Comparison of ENCODE assay signal across 16 cellular contexts in genomic region chr20:54550776-54551396, GRCh38.
DNase-seq lines count a peak whose midpoint lies in the region; ATAC-seq, FAIRE-seq and TF ChIP-seq lines count a peak whose summit lies in the region.
"Had no signal": no experiment of that assay in that cellular context is flagged by ENCODE, and none has a peak within 500 bp of the region (broad histone marks: within the 10 kb centered on the region; RNA-seq: fewer than 3 reads in every experiment).

No MANE protein-coding gene starts in this region.

- H4K91ac ChIP-seq in IMR-90 (ENCODE audit: insufficient read depth, low read depth, low read length): no peak overlapping the region

- dilution Hi-C loops in IMR-90 (cut with HindIII; ENCODE audit: low sequenced_read_pairs, unreplicated experiment): no loop called here

- in situ Hi-C loops in IMR-90 (cut with MboI; ENCODE audit: low sequenced_read_pairs): no loop called here

- no peak for ATAC-seq in IMR-90 (ENCODE audit: low read depth)
- no peak for ATAC-seq in GM19324 (IDR thresholded peaks at IDR 0.05; ENCODE audit: low FRiP score, unreplicated experiment)
- ATAC-seq: GM12878 had no signal

- H3K9me1 ChIP-seq in IMR-90 (ENCODE audit: insufficient read depth, low read length): no peaks in the 10 kb centered on the region

- no peak overlapping the region for H2BK15ac ChIP-seq in IMR-90 (ENCODE audit: low read depth, low read length)

- no peak overlapping the region for H3K4ac ChIP-seq in IMR-90 (ENCODE audit: low read depth, low read length)

- no peak overlapping the region for H3K56ac ChIP-seq in IMR-90 (ENCODE audit: extremely low read depth, insufficient read depth, low read length)

- no peak overlapping the region for H3K4me3 Mint-ChIP-seq in chondrocyte (ENCODE audit: unreplicated experiment)

- no peaks in the 10 kb centered on the region for H3K36me3 Mint-ChIP-seq in chondrocyte (ENCODE audit: low read depth)

- no TSS peak for BruUV-seq in IMR-90 (replicated peaks; lab: Mats Ljungman, UMichigan)

- H4K8ac ChIP-seq in IMR-90 (ENCODE audit: low read depth in 2 of 2, low read length in 2 of 2): no peak overlapping the region

- H3K79me1 ChIP-seq in IMR-90 (ENCODE audit: low read depth in 1 of 2, low read length in 2 of 2): no peaks in the 10 kb centered on the region

- no peak for FAIRE-seq in GM19239 (lab: Jason Lieb, UNC)
- FAIRE-seq: GM12878, GM18507 had no signal

- intact Hi-C loops in IMR-90 (cut with micrococcal nuclease): no loop called here

- H3K18ac ChIP-seq in IMR-90 (ENCODE audit: low read depth, low read length): no peak overlapping the region

- TF ChIP-seq CTCF in IMR-90 (conservative IDR thresholded peaks at IDR 0.05; ENCODE audit: low read depth, low read length) (no peak), chondrocyte (IDR thresholded peaks at IDR 0.05) (no peak)

- no peak overlapping the region for H2AK9ac ChIP-seq in IMR-90 (replicated peaks; ENCODE audit: low read depth, low read length, poor library complexity)

- H3K23ac ChIP-seq in IMR-90 (ENCODE audit: low read depth, low read length): no peak overlapping the region

- no peaks in the 10 kb centered on the region for H4K20me1 ChIP-seq in IMR-90 (ENCODE audit: insufficient read depth, low read length)
- H4K20me1 ChIP-seq: BLaER1 treated with 17β-estradiol and CSF1 and Interleukin-3, amounts not matched to agents 10 nM and 100 nM had no signal

- peak overlapping the region; percentile 46 for H3K27ac Mint-ChIP-seq in chondrocyte (ENCODE audit: unreplicated experiment)

- H3K4me2 ChIP-seq in IMR-90 (ENCODE audit: low read depth, low read length): no peak overlapping the region
- H3K4me2 ChIP-seq: BLaER1 treated with 17β-estradiol and CSF1 and Interleukin-3, amounts not matched to agents 10 nM and 100 nM had no signal

- H2BK20ac ChIP-seq in IMR-90 (ENCODE audit: low read depth, low read length): no peak overlapping the region

- no peak overlapping the region for H3K9ac ChIP-seq in IMR-90 (ENCODE audit: low read depth, low read length)
- H3K9ac ChIP-seq: BLaER1 treated with 17β-estradiol and CSF1 and Interleukin-3, amounts not matched to agents 10 nM and 100 nM had no signal

- no peaks in the 10 kb centered on the region for H3K36me3 ChIP-seq in IMR-90 (ENCODE audit: control insufficient read depth, insufficient read depth, low read length)
- H3K36me3 ChIP-seq: BLaER1 treated with 17β-estradiol and CSF1 and Interleukin-3, amounts not matched to agents 10 nM and 100 nM had no signal

- peak; percentile 15 for DNase-seq in GM03348 (ENCODE audit: low spot score)
- DNase-seq in IMR-90: peak; percentile 40
- DNase-seq in chondrocyte (ENCODE audit: low spot score): no peak
- peak; percentile 11 for DNase-seq in iris pigment epithelial cell (ENCODE audit: low read depth)
- DNase-seq in DMS 273 (lab: John Stamatoyannopoulos, UW; ENCODE audit: unreplicated experiment): no peak
- no peak for DNase-seq in GM19239 (ENCODE audit: insufficient read length, low spot score)
- DNase-seq: HCEC 1CT, Kasumi-1, NCI-H1417 treated with DMSO at 0.1 percent for 48 hours, NCI-H2029, NCI-H524, SHP77 treated with DMSO at 0.1 percent for 48 hours had no signal

- no peak for TF ChIP-seq POLR2A in IMR-90 (IDR thresholded peaks at IDR 0.05; ENCODE audit: low read depth, low read length)

- H3K14ac ChIP-seq in IMR-90 (replicated peaks; ENCODE audit: low read depth, low read length): no peak overlapping the region

- H3K27me3 Mint-ChIP-seq in chondrocyte (ENCODE audit: low read depth): no peaks in the 10 kb centered on the region

- no peaks in the 10 kb centered on the region for H3K27me3 ChIP-seq in IMR-90 (ENCODE audit: control insufficient read depth, insufficient read depth, low read length)
- H3K27me3 ChIP-seq: BLaER1 treated with 17β-estradiol and CSF1 and Interleukin-3, amounts not matched to agents 10 nM and 100 nM had no signal

- H2BK5ac ChIP-seq in IMR-90 (ENCODE audit: low read depth, low read length, poor library complexity, severe bottlenecking): no peak overlapping the region

- H4K5ac ChIP-seq in IMR-90 (ENCODE audit: low read depth, low read length): no peak overlapping the region

- H3K27ac ChIP-seq in IMR-90 (ENCODE audit: insufficient read depth, low read length): no peak overlapping the region
- H3K27ac ChIP-seq: BLaER1 treated with 17β-estradiol and CSF1 and Interleukin-3, amounts not matched to agents 10 nM and 100 nM had no signal

- H2AFZ ChIP-seq in IMR-90 (replicated peaks; ENCODE audit: low read length, poor library complexity): no peak overlapping the region

- POLR2A ChIA-PET in IMR-90 (lab: Charles Lee; ENCODE audit: unreplicated experiment): no interaction called here

- H3K4me1 ChIP-seq in IMR-90 (ENCODE audit: control insufficient read depth, insufficient read depth, low read length): no peaks in the 10 kb centered on the region
- H3K4me1 ChIP-seq: BLaER1 treated with 17β-estradiol and CSF1 and Interleukin-3, amounts not matched to agents 10 nM and 100 nM had no signal

- no peaks in the 10 kb centered on the region for H3K9me3 ChIP-seq in IMR-90 (ENCODE audit: control insufficient read depth, insufficient read depth, low read length)
- H3K9me3 ChIP-seq: BLaER1 treated with 17β-estradiol and CSF1 and Interleukin-3, amounts not matched to agents 10 nM and 100 nM had no signal

- H2AK5ac ChIP-seq in IMR-90 (ENCODE audit: low read depth, low read length): no peak overlapping the region

- no peak for TF ChIP-seq RAD21 in IMR-90 (IDR thresholded peaks at IDR 0.05; ENCODE audit: low read length)

- H3K4me1 Mint-ChIP-seq in chondrocyte (ENCODE audit: low read depth): peaks cover 38% of the 10 kb centered on the region

- H3K4me3 ChIP-seq in IMR-90 (ENCODE audit: insufficient read depth, low read depth, low read length): no peak overlapping the region
- H3K4me3 ChIP-seq: BLaER1 treated with 17β-estradiol and CSF1 and Interleukin-3, amounts not matched to agents 10 nM and 100 nM; GM12878 had no signal

- CTCF ChIA-PET in IMR-90 (lab: Yijun Ruan, JAX): no interaction called here

- no peak overlapping the region for H2BK120ac ChIP-seq in IMR-90 (ENCODE audit: low read depth, low read length)

- WGBS in IMR-90 (ENCODE audit: extremely low coverage in 2 of 2, insufficient read length in 1 of 2), 2 experiments: no CpG with 5 or more reads among the region's 5 CpGs

- peaks cover 5% of the 10 kb centered on the region for H3K9me3 Mint-ChIP-seq in chondrocyte (ENCODE audit: low read depth)

TF ChIP-seq in IMR-90, 13 proteins besides CTCF, POLR2A, EP300 and RAD21:
- TF ChIP-seq SMC3 (IDR thresholded peaks at IDR 0.05; ENCODE audit: low read depth, low read length) (no peak), FOS (IDR thresholded peaks at IDR 0.05; ENCODE audit: low read depth, low read length) (0 out of 2 replicates have a peak, but pooled peaks have one; percentile 34)

Comparison
In these comparisons a context has a peak if more than half of its experiments do, and no peak if none do; other contexts are left out.
1. DNase-seq: peak in GM03348 (single experiment), IMR-90 (single experiment) and iris pigment epithelial cell (single experiment); none in chondrocyte (single experiment), DMS 273 (single experiment) and GM19239 (single experiment).